Comparison of ENCODE assay signal across 9 cellular contexts in genomic region chr19:43902399-43902798, GRCh38. TPM values are rescaled to one million over a fixed set of nuclear protein-coding genes. Genes with fewer than 3 reads are reported as not detected.
DNase-seq lines count a peak whose midpoint lies in the region; ATAC-seq and TF ChIP-seq lines count a peak whose summit lies in the region.
"Had no signal": no experiment of that assay in that cellular context is flagged by ENCODE, and none has a peak within 500 bp of the region (broad histone marks: within the 10 kb centered on the region; RNA-seq: fewer than 3 reads in every experiment).

No MANE protein-coding gene starts in this region.

- H3K4me2 ChIP-seq in hepatocyte = peak overlapping the region; percentile 87

- no peak overlapping the region for H3K9ac ChIP-seq in skeletal muscle tissue (ENCODE audit: low read depth in 1 of 3, low read length in 3 of 3)

- H3K27ac Mint-ChIP-seq in T-helper 2 cell treated with Interferon-gamma antibody and Interleukin-4, amounts not matched to agents 5 μg/mL and 100 μg/mL, for 36 hours = no peak overlapping the region
- no peak overlapping the region for H3K27ac Mint-ChIP-seq in activated CD4-positive, alpha-beta memory T cell treated with anti-CD3 and anti-CD28 coated beads, Interleukin-2, amount 10 ng/mL, durations not matched to agents 7 days and 5 days

- no peaks in the 10 kb centered on the region for H3K79me2 ChIP-seq in hepatocyte

- H3K4me3 ChIP-seq in hepatocyte (peak overlapping the region; percentile 62), skeletal muscle tissue (ENCODE audit: low read length in 3 of 3) (peak overlapping the region; percentile 91 to 97 (median 95))

- H3K9me3 Mint-ChIP-seq in T-helper 2 cell treated with Interferon-gamma antibody and Interleukin-4, amounts not matched to agents 5 μg/mL and 100 μg/mL, for 36 hours = peaks cover 81% of the 10 kb centered on the region
- H3K9me3 Mint-ChIP-seq in activated CD4-positive, alpha-beta memory T cell treated with anti-CD3 and anti-CD28 coated beads, Interleukin-2, amount 10 ng/mL, durations not matched to agents 7 days and 5 days = peaks cover 60% of the 10 kb centered on the region

- H3K36me3 Mint-ChIP-seq in T-helper 2 cell treated with Interferon-gamma antibody and Interleukin-4, amounts not matched to agents 5 μg/mL and 100 μg/mL, for 36 hours (ENCODE audit: low read depth) = peaks cover 11% of the 10 kb centered on the region
- peaks cover 40% of the 10 kb centered on the region for H3K36me3 Mint-ChIP-seq in activated CD4-positive, alpha-beta memory T cell treated with anti-CD3 and anti-CD28 coated beads, Interleukin-2, amount 10 ng/mL, durations not matched to agents 7 days and 5 days (ENCODE audit: low read depth)

- H3K36me3 ChIP-seq in hepatocyte (replicated peaks; ENCODE audit: insufficient read depth, low read depth) (no peaks in the 10 kb centered on the region), skeletal muscle tissue (ENCODE audit: control insufficient read depth in 3 of 3, insufficient read depth in 3 of 3, low read length in 3 of 3) (peaks cover 0 to 4% (median 0%) of the 10 kb centered on the region in 3 donors)

- POLR2A ChIA-PET in activated CD4-positive, alpha-beta memory T cell treated with anti-CD3 and anti-CD28 coated beads, Interleukin-2, amount 10 ng/mL, durations not matched to agents 7 days and 5 days (lab: Charles Lee) = no interaction called here

- peaks cover 11% of the 10 kb centered on the region for H3K4me1 Mint-ChIP-seq in T-helper 2 cell treated with Interferon-gamma antibody and Interleukin-4, amounts not matched to agents 5 μg/mL and 100 μg/mL, for 36 hours (ENCODE audit: low read depth)
- H3K4me1 Mint-ChIP-seq in activated CD4-positive, alpha-beta memory T cell treated with anti-CD3 and anti-CD28 coated beads, Interleukin-2, amount 10 ng/mL, durations not matched to agents 7 days and 5 days = peaks cover 15% of the 10 kb centered on the region

- no peaks in the 10 kb centered on the region for H4K20me1 ChIP-seq in hepatocyte (ENCODE audit: insufficient read depth, poor library complexity, severe bottlenecking)

- no peak for TF ChIP-seq CTCF in hepatocyte (IDR thresholded peaks at IDR 0.05; ENCODE audit: poor library complexity)

- H3K9me3 ChIP-seq in hepatocyte (ENCODE audit: low read depth) = peaks cover 8% of the 10 kb centered on the region
- peaks cover 0 to 36% (median 8%) of the 10 kb centered on the region in 3 donors for H3K9me3 ChIP-seq in skeletal muscle tissue (ENCODE audit: control insufficient read depth in 3 of 3, low read length in 3 of 3)
- H3K9me3 ChIP-seq: testis had no signal

- H3K27me3 ChIP-seq in hepatocyte = no peaks in the 10 kb centered on the region
- H3K27me3 ChIP-seq in skeletal muscle tissue (ENCODE audit: control insufficient read depth in 3 of 3, insufficient read depth in 3 of 3, low read length in 3 of 3) = no peaks in the 10 kb centered on the region
- H3K27me3 ChIP-seq: testis had no signal

- no peaks in the 10 kb centered on the region for H3K27me3 Mint-ChIP-seq in T-helper 2 cell treated with Interferon-gamma antibody and Interleukin-4, amounts not matched to agents 5 μg/mL and 100 μg/mL, for 36 hours (ENCODE audit: low read depth)
- no peaks in the 10 kb centered on the region for H3K27me3 Mint-ChIP-seq in activated CD4-positive, alpha-beta memory T cell treated with anti-CD3 and anti-CD28 coated beads, Interleukin-2, amount 10 ng/mL, durations not matched to agents 7 days and 5 days

- ATAC-seq in GM21528 (IDR thresholded peaks at IDR 0.05; ENCODE audit: low FRiP score, unreplicated experiment) = no peak

- H2AFZ ChIP-seq in hepatocyte = peak overlapping the region; percentile 100

- H3K27ac ChIP-seq in hepatocyte = no peak overlapping the region
- no peak overlapping the region for H3K27ac ChIP-seq in skeletal muscle tissue (ENCODE audit: low read depth, low read length)
- H3K27ac ChIP-seq: testis had no signal

- H3K4me3 Mint-ChIP-seq in T-helper 2 cell treated with Interferon-gamma antibody and Interleukin-4, amounts not matched to agents 5 μg/mL and 100 μg/mL, for 36 hours = peak overlapping the region; percentile 87
- H3K4me3 Mint-ChIP-seq in activated CD4-positive, alpha-beta memory T cell treated with anti-CD3 and anti-CD28 coated beads, Interleukin-2, amount 10 ng/mL, durations not matched to agents 7 days and 5 days = peak overlapping the region; percentile 77

- CTCF ChIA-PET in activated CD4-positive, alpha-beta memory T cell treated with anti-CD3 and anti-CD28 coated beads, Interleukin-2, amount 10 ng/mL, durations not matched to agents 7 days and 5 days (lab: Charles Lee) = no interaction called here

- 96% methylated on average over 4 of the region's 4 CpGs for WGBS in hepatocyte (ENCODE audit: low lambda C conversion rate, missing lambda C conversion rate)

- H3K9me2 ChIP-seq in hepatocyte (replicated peaks; ENCODE audit: insufficient read depth) = no peaks in the 10 kb centered on the region

- DNase-seq in T-helper 2 cell treated with Interferon-gamma antibody and Interleukin-4, amounts not matched to agents 5 μg/mL and 100 μg/mL, for 36 hours (ENCODE audit: low spot score) = no peak
- DNase-seq in T-helper 2 cell = no peak
- no peak for DNase-seq in activated CD4-positive, alpha-beta memory T cell treated with anti-CD3 and anti-CD28 coated beads, Interleukin-2, amount 10 ng/mL, durations not matched to agents 7 days and 5 days
- no peak for DNase-seq in hepatocyte (ENCODE audit: low spot score)
- no peak for DNase-seq in NCI-H510A (lab: John Stamatoyannopoulos, UW)
- DNase-seq in T-helper 9 cell = no peak

- H3K4me1 ChIP-seq in hepatocyte (ENCODE audit: insufficient read depth) (no peaks in the 10 kb centered on the region), skeletal muscle tissue (ENCODE audit: control insufficient read depth in 3 of 3, insufficient read depth in 3 of 3, low read length in 3 of 3) (peaks cover 0 to 15% (median 12%) of the 10 kb centered on the region in 3 donors)
- H3K4me1 ChIP-seq: testis had no signal

RNA-seq across cellular contexts. Expression of gene ZNF404, which starts 18.6 kb away (rescaled TPM):
- 1 to 10 TPM in 1 of 2 experiments, under 1 TPM in 1; 0.80 to 1.5 TPM for total RNA-seq in activated CD4-positive, alpha-beta memory T cell treated with anti-CD3 and anti-CD28 coated beads, Interleukin-2, amount 10 ng/mL, durations not matched to agents 7 days and 5 days
- total RNA-seq in hepatocyte (4.9 and 5.2 TPM in 2 replicates), skeletal muscle tissue (1.6 TPM)
- 2.7 and 5.8 TPM in 2 replicates for polyA plus RNA-seq in hepatocyte

RNA-seq across cellular contexts. Expression of gene ZNF45, which starts 32.7 kb away (rescaled TPM):
- total RNA-seq in activated CD4-positive, alpha-beta memory T cell treated with anti-CD3 and anti-CD28 coated beads, Interleukin-2, amount 10 ng/mL, durations not matched to agents 7 days and 5 days = 10 to 100 TPM; 15.1 to 16.6 TPM
- total RNA-seq in hepatocyte = 10.3 and 10.6 TPM in 2 replicates
- 5.1 and 6.3 TPM in 2 replicates for polyA plus RNA-seq in hepatocyte
- total RNA-seq in skeletal muscle tissue = 13.0 TPM

RNA-seq across cellular contexts. Expression of gene ZNF221, which starts 48.6 kb away (rescaled TPM):
- 1 to 10 TPM; 1.5 to 1.6 TPM for total RNA-seq in activated CD4-positive, alpha-beta memory T cell treated with anti-CD3 and anti-CD28 coated beads, Interleukin-2, amount 10 ng/mL, durations not matched to agents 7 days and 5 days
- total RNA-seq in hepatocyte = 7.1 and 8.2 TPM in 2 replicates
- polyA plus RNA-seq in hepatocyte = 1.1 and 2.7 TPM in 2 replicates
- total RNA-seq in skeletal muscle tissue = 6.3 TPM
